8 cellular contexts compared by ENCODE assay signal in the genomic region with DNA sequence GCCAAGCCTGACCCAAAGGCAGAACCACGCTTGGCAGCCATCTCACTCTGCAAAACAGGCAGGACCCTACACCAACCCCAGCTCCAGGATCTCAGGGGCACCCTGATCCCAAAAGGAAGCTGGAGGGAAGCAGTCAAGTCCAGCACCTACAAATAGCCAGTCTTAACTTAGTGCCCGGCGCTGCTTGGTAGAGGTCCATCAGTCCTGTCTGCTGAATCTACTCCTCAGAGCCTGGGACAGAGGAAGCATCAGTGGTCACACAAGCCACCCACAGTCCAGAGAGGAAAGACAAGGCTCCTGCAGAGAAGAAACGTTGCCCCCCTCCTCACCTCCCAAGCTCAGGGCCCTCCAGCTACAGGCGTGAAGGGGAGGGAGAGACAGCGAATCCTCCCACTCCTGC. TPM values are rescaled to one million over a fixed set of nuclear protein-coding genes. Genes with fewer than 3 reads are reported as not detected.
DNase-seq lines count a peak whose midpoint lies in the region; ATAC-seq and TF ChIP-seq lines count a peak whose summit lies in the region.

No MANE protein-coding gene starts in this region.

- DNase-seq in GM23248 (peak; percentile 58), hepatocyte (ENCODE audit: low spot score) (no peak), gastrocnemius medialis (peak in 1 of 2 donors; percentile 56), SW480 (ENCODE audit: low spot score) (no peak), NCI-H187 treated with DMSO at 0.1 percent for 48 hours (lab: John Stamatoyannopoulos, UW) (no peak), dedifferentiated amniotic fluid mesenchymal stem cell (ENCODE audit: extremely low spot score) (no peak), NCI-H2196 (lab: John Stamatoyannopoulos, UW; ENCODE audit: unreplicated experiment) (no peak)

- H3K4me3 ChIP-seq in GM23248 (peak overlapping the region; percentile 82), hepatocyte (peak overlapping the region; percentile 95), gastrocnemius medialis (peak overlapping the region; percentile 86 to 93 (median 90))

- H2AFZ ChIP-seq in GM23248 (no peak overlapping the region), hepatocyte (no peak overlapping the region)

- no peaks in the 10 kb centered on the region for H3K36me3 ChIP-seq in GM23248 (ENCODE audit: low read depth)
- H3K36me3 ChIP-seq in hepatocyte (replicated peaks; ENCODE audit: insufficient read depth, low read depth), result no peaks in the 10 kb centered on the region
- H3K36me3 ChIP-seq in gastrocnemius medialis, result no peaks in the 10 kb centered on the region

- H3K79me2 ChIP-seq in GM23248 (ENCODE audit: insufficient read depth) (peaks cover 64% of the 10 kb centered on the region), hepatocyte (peaks cover 64% of the 10 kb centered on the region)

- peaks cover 33% of the 10 kb centered on the region for H3K4me1 ChIP-seq in GM23248 (ENCODE audit: insufficient read depth)
- H3K4me1 ChIP-seq in hepatocyte (ENCODE audit: insufficient read depth), result peaks cover 45% of the 10 kb centered on the region
- H3K4me1 ChIP-seq in gastrocnemius medialis, result peaks cover 48 to 54% of the 10 kb centered on the region in 2 donors

- no peaks in the 10 kb centered on the region for H4K20me1 ChIP-seq in GM23248 (ENCODE audit: insufficient read depth)
- H4K20me1 ChIP-seq in hepatocyte (ENCODE audit: insufficient read depth, poor library complexity, severe bottlenecking), result peaks cover 49% of the 10 kb centered on the region

- peak overlapping the region; percentile 94 for H3K4me2 ChIP-seq in GM23248 (ENCODE audit: unreplicated experiment)
- H3K4me2 ChIP-seq in hepatocyte, result peak overlapping the region; percentile 82

- H3K27me3 ChIP-seq in GM23248 (replicated peaks; ENCODE audit: insufficient read depth) (no peaks in the 10 kb centered on the region), hepatocyte (no peaks in the 10 kb centered on the region), gastrocnemius medialis (no peaks in the 10 kb centered on the region)

- TF ChIP-seq CTCF in hepatocyte (IDR thresholded peaks at IDR 0.05; ENCODE audit: poor library complexity) (no peak), gastrocnemius medialis (IDR thresholded peaks at IDR 0.05 in 4 of 5, conservative IDR thresholded peaks at IDR 0.05 in 1 of 5) (no peak)

- 0 to 1% methylated on average over 6 of the region's 6 CpGs for WGBS in GM23248 (ENCODE audit: low coverage in 1 of 2, low lambda C conversion rate in 2 of 2, missing lambda C conversion rate in 2 of 2), 2 experiments
- WGBS in adipose tissue, 3 donors, result 36 to 45% (median 39%) methylated on average over 6 of the region's 6 CpGs
- WGBS in hepatocyte (ENCODE audit: low lambda C conversion rate, missing lambda C conversion rate), result 49% methylated on average over 6 of the region's 6 CpGs

- H3K9me3 ChIP-seq in GM23248 (ENCODE audit: low read depth), result no peaks in the 10 kb centered on the region
- H3K9me3 ChIP-seq in hepatocyte (ENCODE audit: low read depth), result no peaks in the 10 kb centered on the region
- H3K9me3 ChIP-seq in gastrocnemius medialis, result no peaks in the 10 kb centered on the region

- in situ Hi-C loops in GM23248 (cut with MboI), result no loop called here
- in situ Hi-C loops in gastrocnemius medialis (cut with MboI; ENCODE audit: low sequenced_read_pairs in 4 of 4), result loop anchor here in 2 of 4 donors (5.0 kb wide), 1 partner anchor 37 kb away; no protein-coding TSS in a partner anchor

- no peaks in the 10 kb centered on the region for H3K9me2 ChIP-seq in GM23248 (ENCODE audit: insufficient read depth)
- no peaks in the 10 kb centered on the region for H3K9me2 ChIP-seq in hepatocyte (replicated peaks; ENCODE audit: insufficient read depth)

- H3K9ac ChIP-seq in GM23248, result peak overlapping the region; percentile 93

- intact Hi-C loops in gastrocnemius medialis (cut with DNase I; ENCODE audit: low total_unique reads), result loop anchor here (2.0 kb wide), 2 partner anchors 29 to 63 kb away; a partner anchor contains a TSS

- peak in 1 of 2 donors; percentile 18 for TF ChIP-seq POLR2A in gastrocnemius medialis (IDR thresholded peaks at IDR 0.05)

- peak; percentile 19 to 36 for ATAC-seq in gastrocnemius medialis

- H3F3A ChIP-seq in GM23248 (ENCODE audit: insufficient read depth), result peaks cover 56% of the 10 kb centered on the region

- peak overlapping the region; percentile 82 for H3K27ac ChIP-seq in GM23248
- H3K27ac ChIP-seq in adipose tissue (ENCODE audit: low read depth, low read length), result peak overlapping the region; percentile 23
- H3K27ac ChIP-seq in hepatocyte, result peak overlapping the region; percentile 84
- peak overlapping the region; percentile 93 to 99 (median 98) for H3K27ac ChIP-seq in gastrocnemius medialis

RNA-seq across cellular contexts. Expression of a gene that starts 1.4 kb away (rescaled TPM):
- total RNA-seq in GM23248 (2014; rRNA removed; shearing (Covaris generic)), result 63.7 and 87.2 TPM in 2 replicates
- polyA plus RNA-seq in GM23248 (2016; fragmentation: Nextera tagmentation; extraction: Ambion mirVana), result 134 and 135 TPM in 2 replicates
- polyA plus RNA-seq in adipose tissue, result 100 to 1,000 TPM in 1 of 3 donors, 10 to 100 TPM in 2; 24.5 to 126 (median 77.4) TPM
- 26.7 and 30.4 TPM in 2 replicates for total RNA-seq in hepatocyte
- 61.7 and 69.3 TPM in 2 replicates for polyA plus RNA-seq in hepatocyte
- 100 to 1,000 TPM in 1 of 4 donors, 10 to 100 TPM in 3; 48.8 to 102 (median 77.9) TPM for total RNA-seq in gastrocnemius medialis

RNA-seq across cellular contexts. Expression of a gene that starts 27.6 kb away (rescaled TPM):
- total RNA-seq in GM23248 (2014; rRNA removed; shearing (Covaris generic)), result under 0.01 TPM in 1 of 2 replicates, not detected in the other
- polyA plus RNA-seq in GM23248 (2016; fragmentation: Nextera tagmentation; extraction: Ambion mirVana), result 4.0 and 6.9 TPM in 2 replicates
- polyA plus RNA-seq in adipose tissue, result not detected
- total RNA-seq in hepatocyte, result under 0.01 TPM in 2 replicates
- not detected in 2 replicates for polyA plus RNA-seq in hepatocyte
- total RNA-seq in gastrocnemius medialis, result under 1 TPM in 2 of 4 donors, not detected in 2; under 0.01 TPM

RNA-seq across cellular contexts. Expression of a gene that starts 29.0 kb away (rescaled TPM):
- not detected in 2 replicates for total RNA-seq in GM23248 (2014; rRNA removed; shearing (Covaris generic))
- polyA plus RNA-seq in GM23248 (2016; fragmentation: Nextera tagmentation; extraction: Ambion mirVana) (4.1 TPM in 1 of 2 replicates, not detected in the other), adipose tissue (not detected), hepatocyte (not detected in 2 replicates)
- total RNA-seq in hepatocyte (under 0.01 TPM in 2 replicates), gastrocnemius medialis (under 1 TPM in 1 of 4 donors, not detected in 3; under 0.01 TPM)

RNA-seq across cellular contexts. Expression of a gene that starts 38.0 kb away (rescaled TPM):
- total RNA-seq in GM23248 (2014; rRNA removed; shearing (Covaris generic)), result not detected in 2 replicates
- 1.4 TPM in 2 replicates for polyA plus RNA-seq in GM23248 (2016; fragmentation: Nextera tagmentation; extraction: Ambion mirVana)
- under 1 TPM; 0.56 to 0.93 (median 0.91) TPM for polyA plus RNA-seq in adipose tissue
- total RNA-seq in hepatocyte, result 3.9 and 7.7 TPM in 2 replicates
- 3.0 and 5.5 TPM in 2 replicates for polyA plus RNA-seq in hepatocyte
- 10 to 100 TPM in 1 of 4 donors, 1 to 10 TPM in 3; 2.5 to 13.2 (median 6.7) TPM for total RNA-seq in gastrocnemius medialis

Comparison
In these comparisons a context has a peak if more than half of its experiments do, and no peak if none do; other contexts are left out.
1. H3K27ac ChIP-seq: peak in every context shown above with its lines; median percentile 98 in gastrocnemius medialis; 84 in hepatocyte; 82 in GM23248; 23 in adipose tissue.